In genomic region chr4:173685761-173686260, GRCh38 we compare ENCODE assay signal across 23 cellular contexts.
"Had no signal": no experiment of that assay in that cellular context is flagged by ENCODE, and none has a peak within 500 bp of the region (broad histone marks: within the 10 kb centered on the region; RNA-seq: fewer than 3 reads in every experiment).

No MANE protein-coding gene starts in this region.

- H3K36me3 ChIP-seq: ascending aorta, SJCRH30 had no signal

- H3K27me3 ChIP-seq: ascending aorta, body of pancreas, SJCRH30 had no signal

- DNase-seq: activated B cell treated with CpG ODN at 0.5 μM for 24 hours; activated CD4-positive, alpha-beta T cell treated with anti-CD3 and anti-CD28 coated beads for 1 hour; activated CD4-positive, alpha-beta T cell treated with anti-CD3 and anti-CD28 coated beads, Interleukin-2, amount 10 ng/mL, durations not matched to agents 24 days and 14 days; activated CD4-positive, alpha-beta T cell treated with anti-CD3 and anti-CD28 coated beads, Interleukin-2, amount 50 U/mL, for 48 hours; activated CD8-positive, alpha-beta memory T cell treated with anti-CD3 and anti-CD28 coated beads for 24 hours; activated effector memory CD4-positive, alpha-beta T cell treated with anti-CD3 and anti-CD28 coated beads, Interleukin-2, amount 50 U/mL, for 16 hours; activated naive CD4-positive, alpha-beta T cell treated with Interleukin-2 at 50 U/mL for 16 hours; activated naive CD8-positive, alpha-beta T cell treated with anti-CD3 and anti-CD28 coated beads, Interleukin-2, amount 50 U/mL, for 24 hours; activated T-cell treated with anti-CD3 and anti-CD28 coated beads, Interleukin-2, amount 50 U/mL, for 4 hours; body of pancreas; NCI-H1092; NCI-H1417; NCI-H1930; NCI-H2171; NCI-H226; NCI-H526; NCI-H82; SJCRH30; T-helper 17 cell; T-helper 9 cell had no signal

- H3K4me3 ChIP-seq: ascending aorta, body of pancreas, SJCRH30 had no signal

- H3K27ac ChIP-seq: body of pancreas, KMS-11, SJCRH30 had no signal

- H3K4me1 ChIP-seq: body of pancreas, SJCRH30 had no signal

- H3K9ac ChIP-seq: KMS-11 had no signal

- ATAC-seq: activated naive CD4-positive, alpha-beta T cell treated with anti-CD3 and anti-CD28 coated beads, Interleukin-2, amount 50 U/mL, for 72 hours; activated naive CD8-positive, alpha-beta T cell treated with anti-CD3 and anti-CD28 coated beads, Interleukin-2, amount 50 U/mL, for 24 hours; activated T-cell treated with anti-CD3 and anti-CD28 coated beads, Interleukin-2, amount 50 U/mL, for 4 hours; body of pancreas; T-helper 17 cell had no signal

- H3K9me3 ChIP-seq: ascending aorta, body of pancreas, SJCRH30 had no signal

- H3K4me2 ChIP-seq: KMS-11 had no signal
